Comparison of ENCODE assay signal across 1 cellular context in the genomic region with DNA sequence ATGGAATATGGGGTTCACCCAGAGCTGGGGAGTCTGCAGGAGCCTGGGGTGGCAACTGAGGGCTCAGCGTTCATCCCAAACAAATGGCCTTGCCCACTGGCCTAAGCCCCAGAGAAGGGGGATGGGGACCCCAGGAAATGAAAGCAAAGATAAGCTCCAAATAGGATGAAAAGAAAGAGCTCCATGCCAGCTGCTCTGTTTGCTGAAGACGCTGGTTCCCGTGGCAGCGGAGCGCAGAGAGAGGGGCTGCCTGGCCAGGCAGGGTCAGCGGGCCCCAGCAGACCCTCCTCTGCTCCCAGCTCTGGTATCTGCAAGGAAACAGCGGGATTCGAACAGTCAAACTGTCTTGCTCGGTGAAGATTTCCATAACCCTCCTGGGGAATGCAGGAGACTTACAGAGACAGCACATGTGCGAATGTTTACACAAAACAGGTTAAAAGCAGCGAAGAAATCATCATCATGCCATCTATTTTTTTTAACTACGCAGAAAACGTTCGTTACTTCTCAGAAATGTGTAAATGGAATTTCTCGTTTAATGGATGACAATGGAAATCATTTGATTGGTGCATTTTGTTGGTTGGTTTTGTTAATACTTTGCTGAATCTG.
TF ChIP-seq lines count a peak whose summit lies in the region.

No MANE protein-coding gene starts in this region.

TF ChIP-seq in WTC11, 78 proteins besides CTCF, POLR2A, EP300 and RAD21 (continued from another document):
- TF ChIP-seq, protein P1, sequence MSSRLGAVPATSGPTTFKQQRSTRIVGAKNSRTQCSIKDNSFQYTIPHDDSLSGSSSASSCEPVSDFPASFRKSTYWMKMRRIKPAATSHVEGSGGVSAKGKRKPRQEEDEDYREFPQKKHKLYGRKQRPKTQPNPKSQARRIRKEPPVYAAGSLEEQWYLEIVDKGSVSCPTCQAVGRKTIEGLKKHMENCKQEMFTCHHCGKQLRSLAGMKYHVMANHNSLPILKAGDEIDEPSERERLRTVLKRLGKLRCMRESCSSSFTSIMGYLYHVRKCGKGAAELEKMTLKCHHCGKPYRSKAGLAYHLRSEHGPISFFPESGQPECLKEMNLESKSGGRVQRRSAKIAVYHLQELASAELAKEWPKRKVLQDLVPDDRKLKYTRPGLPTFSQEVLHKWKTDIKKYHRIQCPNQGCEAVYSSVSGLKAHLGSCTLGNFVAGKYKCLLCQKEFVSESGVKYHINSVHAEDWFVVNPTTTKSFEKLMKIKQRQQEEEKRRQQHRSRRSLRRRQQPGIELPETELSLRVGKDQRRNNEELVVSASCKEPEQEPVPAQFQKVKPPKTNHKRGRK (CRISPR knock-in tag; IDR thresholded peaks at IDR 0.05; ENCODE audit: borderline replicate concordance) = no peak
